9 cellular contexts compared by ENCODE assay signal in genomic region chr2:27216416-27217137, GRCh38. TPM values are rescaled to one million over a fixed set of nuclear protein-coding genes. Genes with fewer than 3 reads are reported as not detected.
DNase-seq lines count a peak whose midpoint lies in the region; ATAC-seq, FAIRE-seq and TF ChIP-seq lines count a peak whose summit lies in the region.
"Had no signal": no experiment of that assay in that cellular context is flagged by ENCODE, and none has a peak within 500 bp of the region (broad histone marks: within the 10 kb centered on the region; RNA-seq: fewer than 3 reads in every experiment).

No MANE protein-coding gene starts in this region.

- H3K4me3 ChIP-seq in DOHH2 (ENCODE audit: low read length) (peak overlapping the region; percentile 92), OCI-LY7 (ENCODE audit: low read depth, low read length, poor library complexity, severe bottlenecking) (peak overlapping the region; percentile 86), endothelial cell of umbilical vein (replicated peaks in 1 of 3; ENCODE audit: insufficient read depth in 1 of 3, low read depth in 1 of 3, low read length in 3 of 3) (peak overlapping the region in 2 of 3 experiments; percentile 75 to 86), trophoblast cell (ENCODE audit: low read depth, low read length) (no peak overlapping the region)

- H4K8ac ChIP-seq in trophoblast cell (ENCODE audit: low read depth, low read length): peak overlapping the region; percentile 59

- H3F3A ChIP-seq in DOHH2 (ENCODE audit: control insufficient read depth, insufficient read depth): peaks cover 22% of the 10 kb centered on the region

- H3K36me3 ChIP-seq in DOHH2 (ENCODE audit: control insufficient read depth, low read length) (peaks cover 83% of the 10 kb centered on the region), OCI-LY7 (ENCODE audit: insufficient read depth, low read length) (peaks cover 67% of the 10 kb centered on the region), endothelial cell of umbilical vein (ENCODE audit: control insufficient read depth in 2 of 2, extremely low read depth in 1 of 2, insufficient read depth in 2 of 2, low read length in 2 of 2) (peaks cover 0 to 6% of the 10 kb centered on the region in 2 experiments), trophoblast cell (ENCODE audit: control insufficient read depth in 1 of 2, insufficient read depth in 2 of 2, low read length in 2 of 2) (peaks cover 8 to 17% of the 10 kb centered on the region in 2 experiments)

- TF ChIP-seq CTCF in DOHH2 (IDR thresholded peaks at IDR 0.05; ENCODE audit: low read depth, low read length, poor library complexity, severe bottlenecking) (no peak), OCI-LY7 (conservative IDR thresholded peaks at IDR 0.05; ENCODE audit: low read length) (no peak), endothelial cell of umbilical vein (IDR thresholded peaks at IDR 0.05; ENCODE audit: extremely low read depth in 1 of 2, insufficient read depth in 1 of 2, low read depth in 1 of 2, low read length in 2 of 2) (no peak)

- no peak overlapping the region for H3K23ac ChIP-seq in trophoblast cell (ENCODE audit: low read length)

- H2BK5ac ChIP-seq in trophoblast cell (ENCODE audit: low read depth, low read length, poor library complexity): no peak overlapping the region

- H3K4me2 ChIP-seq in DOHH2 (ENCODE audit: low read length) (peak overlapping the region; percentile 98), OCI-LY7 (ENCODE audit: low read length) (peak overlapping the region; percentile 99), endothelial cell of umbilical vein (ENCODE audit: insufficient read depth, low read length) (peak overlapping the region; percentile 70), trophoblast cell (ENCODE audit: low read length) (peak overlapping the region; percentile 69)

- CTCF ChIA-PET in OCI-LY7 (lab: Charles Lee; ENCODE audit: unreplicated experiment) (no interaction called here), endothelial cell of umbilical vein (lab: Charles Lee) (interaction anchor here (1.2 to 1.5 kb wide), 2 partner anchors 89 to 153 kb away, joined by 3 read pairs; no protein-coding TSS in a partner anchor)

- H4K91ac ChIP-seq in trophoblast cell (ENCODE audit: low read depth, low read length): peak overlapping the region; percentile 36

- H4K20me1 ChIP-seq in DOHH2 (ENCODE audit: control insufficient read depth, insufficient read depth, low read depth, low read length): no peaks in the 10 kb centered on the region
- H4K20me1 ChIP-seq in OCI-LY7 (ENCODE audit: insufficient read depth, low read length): no peaks in the 10 kb centered on the region
- no peaks in the 10 kb centered on the region for H4K20me1 ChIP-seq in endothelial cell of umbilical vein (replicated peaks; ENCODE audit: control insufficient read depth, extremely low read depth, insufficient read depth, low read length)

- dilution Hi-C loops in endothelial cell of umbilical vein (cut with MboI; ENCODE audit: extremely low pct_ligation_motif_present, low sequenced_read_pairs): no loop called here

- H3K27ac ChIP-seq in DOHH2 (ENCODE audit: low read depth, low read length): no peak overlapping the region
- peak overlapping the region; percentile 77 for H3K27ac ChIP-seq in OCI-LY7 (ENCODE audit: low read depth, low read length, poor library complexity, severe bottlenecking)
- H3K27ac ChIP-seq in endothelial cell of umbilical vein (ENCODE audit: insufficient read depth, low read depth, low read length): no peak overlapping the region
- peak overlapping the region; percentile 4 for H3K27ac ChIP-seq in trophoblast cell (ENCODE audit: low read depth, low read length)

- intact Hi-C loops in OCI-LY7 (cut with micrococcal nuclease; ENCODE audit: unreplicated experiment): no loop called here
- intact Hi-C loops in endothelial cell of umbilical vein (cut with micrococcal nuclease): loop anchor here (2.0 kb wide), 1 partner anchor 140 kb away; the partner anchor contains the start of gene GTF3C2

- H3K4me1 ChIP-seq in DOHH2 (ENCODE audit: control insufficient read depth, low read length): peaks cover 50% of the 10 kb centered on the region
- peaks cover 41% of the 10 kb centered on the region for H3K4me1 ChIP-seq in OCI-LY7 (ENCODE audit: insufficient read depth, low read length, poor library complexity, severe bottlenecking)
- peaks cover 25% of the 10 kb centered on the region for H3K4me1 ChIP-seq in endothelial cell of umbilical vein (ENCODE audit: control insufficient read depth, extremely low read depth, insufficient read depth, low read length)
- peaks cover 6 to 10% of the 10 kb centered on the region in 2 experiments for H3K4me1 ChIP-seq in trophoblast cell (ENCODE audit: control insufficient read depth in 1 of 2, insufficient read depth in 2 of 2, low read length in 2 of 2)

- no peak for TF ChIP-seq POLR2A in endothelial cell of umbilical vein (IDR thresholded peaks at IDR 0.05; ENCODE audit: low read depth, low read length)

- H3K9me2 ChIP-seq in DOHH2 (replicated peaks; ENCODE audit: control insufficient read depth, low read length) (no peaks in the 10 kb centered on the region), OCI-LY7 (ENCODE audit: insufficient read depth, low read length) (no peaks in the 10 kb centered on the region)

- H4K12ac ChIP-seq in trophoblast cell (ENCODE audit: low read depth, low read length): peak overlapping the region; percentile 88

- peak overlapping the region; percentile 20 for H3K14ac ChIP-seq in trophoblast cell (ENCODE audit: low read length)

- FAIRE-seq in endothelial cell of umbilical vein (lab: Jason Lieb, UNC): no peak

- no peaks in the 10 kb centered on the region for H3K9me1 ChIP-seq in endothelial cell of umbilical vein (replicated peaks; ENCODE audit: control insufficient read depth, extremely low read depth, insufficient read depth, low read length)

- H2AK5ac ChIP-seq in trophoblast cell (ENCODE audit: low read length): no peak overlapping the region

- WGBS in trophoblast cell (ENCODE audit: extremely low coverage, insufficient coverage, insufficient read length): no CpG with 5 or more reads among the region's 13 CpGs

- no TSS peak for BruUV-seq in OCI-LY7 (replicated peaks; lab: Mats Ljungman, UMichigan)
- BruUV-seq in endothelial cell of umbilical vein (replicated peaks; lab: Mats Ljungman, UMichigan): no TSS peak

- ATAC-seq in GM21360 (IDR thresholded peaks at IDR 0.05; ENCODE audit: unreplicated experiment): no peak
- ATAC-seq in GM21381 (IDR thresholded peaks at IDR 0.05; ENCODE audit: unreplicated experiment): no peak

- H3K9ac ChIP-seq in endothelial cell of umbilical vein (replicated peaks; ENCODE audit: extremely low read depth, insufficient read depth, low read length) (no peak overlapping the region), trophoblast cell (ENCODE audit: low read length) (no peak overlapping the region)

- DNase-seq in OCI-LY7 (ENCODE audit: low spot score) (no peak), endothelial cell of umbilical vein (ENCODE audit: low read depth, low spot score) (no peak), trophoblast cell (peak in 1 of 2 donors; percentile 57), GM19240 (ENCODE audit: insufficient read length, low spot score) (no peak), NAMALWA (ENCODE audit: low spot score) (no peak)

- peaks cover 15% of the 10 kb centered on the region for H3K79me1 ChIP-seq in trophoblast cell (ENCODE audit: low read length)

- H3K27me3 ChIP-seq in DOHH2 (ENCODE audit: control insufficient read depth, low read length) (no peaks in the 10 kb centered on the region), endothelial cell of umbilical vein (ENCODE audit: control insufficient read depth in 2 of 2, insufficient read depth in 2 of 2, low read length in 2 of 2) (no peaks in the 10 kb centered on the region), trophoblast cell (ENCODE audit: insufficient read depth, low read length) (no peaks in the 10 kb centered on the region)

- peak overlapping the region; percentile 46 for H3K4ac ChIP-seq in trophoblast cell (ENCODE audit: low read depth, low read length)

- no peak overlapping the region for H2BK12ac ChIP-seq in trophoblast cell (ENCODE audit: low read length)

- H3K18ac ChIP-seq in trophoblast cell (ENCODE audit: low read length): no peak overlapping the region

- H2BK120ac ChIP-seq in trophoblast cell (ENCODE audit: insufficient read depth, low read length, poor library complexity): peak overlapping the region; percentile 45

- POLR2A ChIA-PET in OCI-LY7 (lab: Charles Lee): no interaction called here
- POLR2A ChIA-PET in endothelial cell of umbilical vein (lab: Charles Lee): no interaction called here

- H2AFZ ChIP-seq in OCI-LY7 (ENCODE audit: low read length): peak overlapping the region; percentile 3; the same call in 1 of the 2 replicates
- peak overlapping the region; percentile 30 for H2AFZ ChIP-seq in endothelial cell of umbilical vein (ENCODE audit: low read depth, low read length)
- peak overlapping the region; percentile 75 for H2AFZ ChIP-seq in trophoblast cell (ENCODE audit: insufficient read depth, low read length, poor library complexity)

- H3K9me3 ChIP-seq in DOHH2 (ENCODE audit: control insufficient read depth, insufficient read depth, low read length): no peaks in the 10 kb centered on the region
- H3K9me3 ChIP-seq in OCI-LY7 (ENCODE audit: low read length): no peaks in the 10 kb centered on the region
- H3K9me3 ChIP-seq in endothelial cell of umbilical vein (replicated peaks; ENCODE audit: control insufficient read depth, insufficient read depth, low read length): no peaks in the 10 kb centered on the region
- H3K9me3 ChIP-seq in trophoblast cell (ENCODE audit: insufficient read depth, low read depth, low read length): no peaks in the 10 kb centered on the region

- H3K79me2 ChIP-seq in DOHH2 (ENCODE audit: control insufficient read depth, low read length) (peaks cover 52% of the 10 kb centered on the region), OCI-LY7 (ENCODE audit: insufficient read depth, low read depth, low read length) (peaks cover 60% of the 10 kb centered on the region), endothelial cell of umbilical vein (ENCODE audit: control insufficient read depth, insufficient read depth, low read length) (peaks cover 25% of the 10 kb centered on the region), trophoblast cell (ENCODE audit: control insufficient read depth, insufficient read depth, low read length, poor library complexity) (peaks cover 11% of the 10 kb centered on the region)

RNA-seq across cellular contexts. Expression of gene CAD, which starts 0.6 kb away (rescaled TPM):
- 118 and 132 TPM in 2 replicates for total RNA-seq in OCI-LY7 (2014; rRNA removed; shearing (Covaris generic))
- total RNA-seq in OCI-LY7 (2022) (166 and 173 TPM in 2 replicates), endothelial cell of umbilical vein (81.0 and 91.4 TPM in 2 replicates)
- polyA plus RNA-seq in endothelial cell of umbilical vein: 60.3 and 66.5 TPM in 2 replicates
- 36.4 and 39.6 TPM in 2 replicates for polyA plus RNA-seq in endothelial cell of umbilical vein (2011; cell fraction: cytosol; rRNA removed)
- polyA plus RNA-seq in endothelial cell of umbilical vein (2011; cell fraction: nucleus; rRNA removed): 153 and 160 TPM in 2 replicates
- 72.2 and 82.2 TPM in 2 replicates for polyA plus RNA-seq in endothelial cell of umbilical vein (2012)
- 171 and 179 TPM in 2 replicates for polyA minus RNA-seq in endothelial cell of umbilical vein
- polyA minus RNA-seq in endothelial cell of umbilical vein (2011; cell fraction: cytosol; rRNA and poly(A)+ RNA removed): 138 TPM
- 87.4 and 95.8 TPM in 2 replicates for polyA minus RNA-seq in endothelial cell of umbilical vein (2011; cell fraction: nucleus; rRNA and poly(A)+ RNA removed)
- 14.7 and 15.5 TPM in 2 replicates for polyA plus RNA-seq in trophoblast cell (2013)

RNA-seq across cellular contexts. Expression of gene SLC5A6, which starts 4.5 kb away (rescaled TPM):
- 50.1 and 55.5 TPM in 2 replicates for total RNA-seq in OCI-LY7 (2014; rRNA removed; shearing (Covaris generic))
- total RNA-seq in OCI-LY7 (2022): 47.9 and 60.1 TPM in 2 replicates
- total RNA-seq in endothelial cell of umbilical vein: 42.7 and 52.0 TPM in 2 replicates
- polyA plus RNA-seq in endothelial cell of umbilical vein: 76.8 and 92.5 TPM in 2 replicates
- polyA plus RNA-seq in endothelial cell of umbilical vein (2011; cell fraction: cytosol; rRNA removed): 45.8 and 51.5 TPM in 2 replicates
- 208 and 221 TPM in 2 replicates for polyA plus RNA-seq in endothelial cell of umbilical vein (2011; cell fraction: nucleus; rRNA removed)
- polyA plus RNA-seq in endothelial cell of umbilical vein (2012): 48.1 and 49.6 TPM in 2 replicates
- 113 and 125 TPM in 2 replicates for polyA minus RNA-seq in endothelial cell of umbilical vein
- polyA minus RNA-seq in endothelial cell of umbilical vein (2011; cell fraction: cytosol; rRNA and poly(A)+ RNA removed): 28.4 TPM
- polyA minus RNA-seq in endothelial cell of umbilical vein (2011; cell fraction: nucleus; rRNA and poly(A)+ RNA removed): 45.2 and 56.7 TPM in 2 replicates
- polyA plus RNA-seq in trophoblast cell (2013): 152 and 161 TPM in 2 replicates

RNA-seq across cellular contexts. Expression of gene ATRAID, which starts 4.7 kb away (rescaled TPM):
- total RNA-seq in OCI-LY7 (2014; rRNA removed; shearing (Covaris generic)): 75.4 and 93.3 TPM in 2 replicates
- total RNA-seq in OCI-LY7 (2022) (92.7 and 92.8 TPM in 2 replicates), endothelial cell of umbilical vein (84.3 and 86.6 TPM in 2 replicates)
- polyA plus RNA-seq in endothelial cell of umbilical vein: 280 and 283 TPM in 2 replicates
- polyA plus RNA-seq in endothelial cell of umbilical vein (2011; cell fraction: cytosol; rRNA removed): 212 and 219 TPM in 2 replicates
- 103 and 120 TPM in 2 replicates for polyA plus RNA-seq in endothelial cell of umbilical vein (2011; cell fraction: nucleus; rRNA removed)
- 105 and 106 TPM in 2 replicates for polyA plus RNA-seq in endothelial cell of umbilical vein (2012)
- polyA minus RNA-seq in endothelial cell of umbilical vein: 96.0 and 102 TPM in 2 replicates
- 84.5 TPM for polyA minus RNA-seq in endothelial cell of umbilical vein (2011; cell fraction: cytosol; rRNA and poly(A)+ RNA removed)
- polyA minus RNA-seq in endothelial cell of umbilical vein (2011; cell fraction: nucleus; rRNA and poly(A)+ RNA removed): 38.5 and 46.4 TPM in 2 replicates
- polyA plus RNA-seq in trophoblast cell (2013): 107 and 115 TPM in 2 replicates

RNA-seq across cellular contexts. Expression of gene SLC30A3, which starts 46.3 kb away (rescaled TPM):
- total RNA-seq in OCI-LY7 (2014; rRNA removed; shearing (Covaris generic)): 14.0 and 23.3 TPM in 2 replicates
- total RNA-seq in OCI-LY7 (2022) (61.0 and 71.6 TPM in 2 replicates), endothelial cell of umbilical vein (9.2 and 16.7 TPM in 2 replicates)
- 63.9 and 79.9 TPM in 2 replicates for polyA plus RNA-seq in endothelial cell of umbilical vein
- polyA plus RNA-seq in endothelial cell of umbilical vein (2011; cell fraction: cytosol; rRNA removed): 25.9 and 38.7 TPM in 2 replicates
- polyA plus RNA-seq in endothelial cell of umbilical vein (2011; cell fraction: nucleus; rRNA removed): 42.8 and 66.8 TPM in 2 replicates
- 3.9 and 11.9 TPM in 2 replicates for polyA plus RNA-seq in endothelial cell of umbilical vein (2012)
- 26.6 and 36.4 TPM in 2 replicates for polyA minus RNA-seq in endothelial cell of umbilical vein
- 1.6 TPM for polyA minus RNA-seq in endothelial cell of umbilical vein (2011; cell fraction: cytosol; rRNA and poly(A)+ RNA removed)
- 12.2 and 20.5 TPM in 2 replicates for polyA minus RNA-seq in endothelial cell of umbilical vein (2011; cell fraction: nucleus; rRNA and poly(A)+ RNA removed)
- 3.3 and 4.0 TPM in 2 replicates for polyA plus RNA-seq in trophoblast cell (2013)
- total RNA-seq: subcutaneous adipose tissue had no signal

RNA-seq across cellular contexts. Expression of gene DNAJC5G, which starts 58.7 kb away (rescaled TPM):
- total RNA-seq in OCI-LY7 (2014; rRNA removed; shearing (Covaris generic)): 2.7 and 4.7 TPM in 2 replicates
- 18.1 and 18.2 TPM in 2 replicates for total RNA-seq in OCI-LY7 (2022)
- total RNA-seq in endothelial cell of umbilical vein: 0.16 and 0.77 TPM in 2 replicates
- 1.4 and 1.7 TPM in 2 replicates for polyA plus RNA-seq in endothelial cell of umbilical vein
- 0.34 and 0.35 TPM in 2 replicates for polyA plus RNA-seq in endothelial cell of umbilical vein (2011; cell fraction: cytosol; rRNA removed)
- polyA plus RNA-seq in endothelial cell of umbilical vein (2011; cell fraction: nucleus; rRNA removed): 10.9 and 24.1 TPM in 2 replicates
- polyA plus RNA-seq in endothelial cell of umbilical vein (2012): 0.29 TPM in 1 of 2 replicates, not detected in the other
- polyA minus RNA-seq in endothelial cell of umbilical vein: 2.1 and 3.9 TPM in 2 replicates
- polyA minus RNA-seq in endothelial cell of umbilical vein (2011; cell fraction: cytosol; rRNA and poly(A)+ RNA removed): not detected
- 3.7 and 3.9 TPM in 2 replicates for polyA minus RNA-seq in endothelial cell of umbilical vein (2011; cell fraction: nucleus; rRNA and poly(A)+ RNA removed)
- not detected in 2 replicates for polyA plus RNA-seq in trophoblast cell (2013)

Comparison
In these comparisons a context has a peak if more than half of its experiments do, and no peak if none do; other contexts are left out.
1. H3K27ac ChIP-seq: peak in OCI-LY7 (single experiment) and trophoblast cell (single experiment); none in DOHH2 (single experiment) and endothelial cell of umbilical vein (single experiment).
2. H2AFZ ChIP-seq: peak in every context shown above with its lines; median percentile 75 in trophoblast cell; 30 in endothelial cell of umbilical vein; 3 in OCI-LY7.
3. Peak in every context shown above with its lines, with median percentiles within 50 percentile points of each other: H3K4me2 ChIP-seq.